8 cellular contexts compared by ENCODE assay signal in the genomic region with DNA sequence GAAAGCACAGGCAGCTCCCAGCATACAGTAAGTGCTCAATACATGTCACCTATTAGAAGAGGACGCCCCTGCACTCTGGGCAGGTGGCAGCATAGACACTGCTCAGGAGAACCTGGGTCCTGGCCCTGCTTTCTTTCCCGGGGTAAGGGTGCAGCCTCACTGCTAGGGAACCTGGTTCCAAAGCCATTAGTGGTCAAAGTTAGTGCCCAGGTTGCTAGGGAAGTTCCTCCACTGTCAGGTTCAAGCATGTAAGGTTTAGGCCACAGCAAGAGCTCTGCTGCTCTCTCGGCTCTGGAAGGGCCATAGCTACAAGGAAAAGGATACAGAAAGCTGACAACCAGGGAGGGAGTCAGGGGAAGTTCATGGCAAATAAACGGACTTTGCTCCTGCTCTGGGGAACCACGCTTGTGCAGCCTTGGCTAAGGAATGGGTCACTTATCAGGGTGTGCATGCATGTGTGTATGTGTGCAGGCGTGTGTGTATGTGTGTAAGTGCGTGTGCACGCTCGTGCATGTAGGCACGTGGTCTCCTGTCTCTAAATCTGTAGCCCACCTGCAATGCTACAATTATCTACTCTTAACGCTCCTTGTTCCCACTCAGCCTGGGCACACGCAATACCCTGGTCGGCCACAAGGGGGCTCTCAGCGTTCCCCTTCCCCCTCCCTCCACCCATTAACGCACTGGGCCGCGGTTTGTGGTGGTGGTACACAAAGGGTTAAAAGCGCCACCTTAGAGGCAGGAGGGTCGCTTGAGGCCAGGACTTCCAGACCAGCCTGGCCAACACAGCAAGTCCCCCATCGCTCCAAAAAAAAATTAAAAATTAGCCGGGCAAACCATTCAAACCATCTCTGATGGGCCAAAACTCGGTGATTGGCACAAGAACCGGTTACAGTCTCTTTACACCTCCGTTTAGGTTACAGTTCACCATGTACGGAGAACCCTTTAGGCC. TPM values are rescaled to one million over a fixed set of nuclear protein-coding genes. Genes with fewer than 3 reads are reported as not detected.
DNase-seq lines count a peak whose midpoint lies in the region; ATAC-seq and TF ChIP-seq lines count a peak whose summit lies in the region.

No MANE protein-coding gene starts in this region.

- no peak for TF ChIP-seq POLR2A in heart left ventricle (IDR thresholded peaks at IDR 0.05)

- peaks cover 5% of the 10 kb centered on the region for H3K27me3 Mint-ChIP-seq in activated naive CD4-positive, alpha-beta T cell treated with anti-CD3 and anti-CD28 coated beads, Interleukin-2, amount 10 ng/mL, durations not matched to agents 7 days and 5 days

- H3K27ac ChIP-seq in C4-2B (no peak overlapping the region), heart left ventricle (no peak overlapping the region), psoas muscle (no peak overlapping the region)

- H3K9me3 ChIP-seq in heart left ventricle (peaks cover 0 to 8% (median 0%) of the 10 kb centered on the region in 12 donors), psoas muscle (no peaks in the 10 kb centered on the region)

- H3K4me1 Mint-ChIP-seq in activated naive CD4-positive, alpha-beta T cell treated with anti-CD3 and anti-CD28 coated beads, Interleukin-2, amount 10 ng/mL, durations not matched to agents 7 days and 5 days: peaks cover 16% of the 10 kb centered on the region

- CTCF ChIA-PET in activated naive CD4-positive, alpha-beta T cell treated with anti-CD3 and anti-CD28 coated beads, Interleukin-2, amount 10 ng/mL, durations not matched to agents 7 days and 5 days (lab: Charles Lee): interaction anchor here (0.6 to 5.3 kb wide), 17 partner anchors 8 to 513 kb away, joined by 3 to 53 read pairs (median 5); no protein-coding TSS in a partner anchor

- H3K4me1 ChIP-seq in heart left ventricle (peaks cover 0 to 6% (median 0%) of the 10 kb centered on the region in 12 donors), psoas muscle (no peaks in the 10 kb centered on the region)

- H3K27ac Mint-ChIP-seq in activated naive CD4-positive, alpha-beta T cell treated with anti-CD3 and anti-CD28 coated beads, Interleukin-2, amount 10 ng/mL, durations not matched to agents 7 days and 5 days: no peak overlapping the region

- ATAC-seq in heart left ventricle: peak in 3 of 4 donors; percentile 70 to 86 (median 72)
- peak; percentile 43 to 77 (median 73) for ATAC-seq in psoas muscle

- peak; percentile 7 for DNase-seq in HCEC 1CT
- DNase-seq in SK-N-DZ (ENCODE audit: low spot score): peak; percentile 48
- DNase-seq in activated naive CD4-positive, alpha-beta T cell treated with anti-CD3 and anti-CD28 coated beads, Interleukin-2, amount 10 ng/mL, durations not matched to agents 7 days and 5 days: peak; percentile 76
- DNase-seq in heart left ventricle: peak; percentile 37 to 82 (median 46)
- DNase-seq in psoas muscle: peak; percentile 51 to 77
- no peak for DNase-seq in OCI-M2 (lab: John Stamatoyannopoulos, UW; ENCODE audit: unreplicated experiment)
- no peak for DNase-seq in hippocampal formation (lab: John Stamatoyannopoulos, UW)

- intact Hi-C loops in heart left ventricle (cut with DNase I): loop anchor here in 6 of 10 donors (1.0 to 5.0 kb wide), 5 partner anchors 212 to 302 kb away; no protein-coding TSS in a partner anchor
- intact Hi-C loops in psoas muscle (cut with DNase I): loop anchor here in 1 of 2 donors (5.0 kb wide), 2 partner anchors 212 to 302 kb away; no protein-coding TSS in a partner anchor

- WGBS in heart left ventricle, 4 donors: 17 to 21% (median 20%) methylated on average over 25 of the region's 25 CpGs
- WGBS in psoas muscle, 3 donors: 18 to 26% (median 20%) methylated on average over 25 of the region's 25 CpGs

- H3K9me3 Mint-ChIP-seq in activated naive CD4-positive, alpha-beta T cell treated with anti-CD3 and anti-CD28 coated beads, Interleukin-2, amount 10 ng/mL, durations not matched to agents 7 days and 5 days: peaks cover 6% of the 10 kb centered on the region

- H3K4me3 ChIP-seq in heart left ventricle (no peak overlapping the region), psoas muscle (no peak overlapping the region)

- H3K36me3 ChIP-seq in heart left ventricle (no peaks in the 10 kb centered on the region), psoas muscle (ENCODE audit: insufficient read depth in 1 of 2, low read depth in 1 of 2) (no peaks in the 10 kb centered on the region)

- peaks cover 3% of the 10 kb centered on the region for H3K36me3 Mint-ChIP-seq in activated naive CD4-positive, alpha-beta T cell treated with anti-CD3 and anti-CD28 coated beads, Interleukin-2, amount 10 ng/mL, durations not matched to agents 7 days and 5 days

- TF ChIP-seq CTCF in C4-2B (conservative IDR thresholded peaks at IDR 0.05) (peak; percentile 97), heart left ventricle (IDR thresholded peaks at IDR 0.05) (peak; percentile 79 to 99 (median 95)), psoas muscle (IDR thresholded peaks at IDR 0.05) (peak; percentile 95)

- H3K27me3 ChIP-seq in heart left ventricle: no peaks in the 10 kb centered on the region
- no peaks in the 10 kb centered on the region for H3K27me3 ChIP-seq in psoas muscle (ENCODE audit: insufficient read depth in 3 of 3, low read length in 2 of 3)

- no peak overlapping the region for H3K4me3 Mint-ChIP-seq in activated naive CD4-positive, alpha-beta T cell treated with anti-CD3 and anti-CD28 coated beads, Interleukin-2, amount 10 ng/mL, durations not matched to agents 7 days and 5 days

RNA-seq across cellular contexts. Expression of a gene that starts 48.5 kb away (rescaled TPM):
- polyA plus RNA-seq in SK-N-DZ (2014; cell fraction: cytosol; rRNA removed): 5.0 and 15.0 TPM in 2 replicates
- 3.5 and 4.6 TPM in 2 replicates for polyA plus RNA-seq in SK-N-DZ (2014; cell fraction: nucleus; rRNA removed)
- total RNA-seq in heart left ventricle (1 to 10 TPM; 2.0 to 8.4 (median 3.5) TPM), psoas muscle (1 to 10 TPM; 2.2 to 7.8 (median 4.6) TPM)
- polyA plus RNA-seq in heart left ventricle (1 to 10 TPM; 1.4 to 3.9 TPM), psoas muscle (1 to 10 TPM; 2.4 to 3.5 (median 3.0) TPM)

Comparison
In these comparisons a context has a peak if more than half of its experiments do, and no peak if none do; other contexts are left out.
1. DNase-seq: peak in HCEC 1CT (single experiment), SK-N-DZ (single experiment), activated naive CD4-positive, alpha-beta T cell treated with anti-CD3 and anti-CD28 coated beads, Interleukin-2, amount 10 ng/mL, durations not matched to agents 7 days and 5 days (single experiment), heart left ventricle (5 of 5) and psoas muscle (2 of 2); none in OCI-M2 (single experiment) and hippocampal formation (0 of 2).
2. Peak in every context shown above with its lines, with median percentiles within 50 percentile points of each other: CTCF ChIP-seq.